23 cellular contexts compared by ENCODE assay signal in genomic region chr5:94749048-94749447, GRCh38.
A peak's percentile ranks its signal among the peaks of the same experiment; 100 is the strongest.
DNase-seq lines count a peak whose midpoint lies in the region; ATAC-seq, FAIRE-seq and TF ChIP-seq lines count a peak whose summit lies in the region.
"Had no signal": no experiment of that assay in that cellular context is flagged by ENCODE, and none has a peak within 500 bp of the region (broad histone marks: within the 10 kb centered on the region; RNA-seq: fewer than 3 reads in every experiment).

No MANE protein-coding gene starts in this region.

- no peaks in the 10 kb centered on the region for H3F3A ChIP-seq in smooth muscle cell (ENCODE audit: low read depth)

- H3K4me3 ChIP-seq in OCI-LY7 (ENCODE audit: low read depth, low read length, poor library complexity, severe bottlenecking), result no peak overlapping the region
- no peak overlapping the region for H3K4me3 ChIP-seq in smooth muscle cell
- H3K4me3 ChIP-seq: SJCRH30 had no signal

- peak; percentile 42 for ATAC-seq in activated CD8-positive, alpha-beta T cell treated with anti-CD3 and anti-CD28 coated beads for 36 hours
- no peak for ATAC-seq in activated CD8-positive, alpha-beta T cell treated with anti-CD3 and anti-CD28 coated beads, Interleukin-2, amount 10 ng/mL, durations not matched to agents 7 days and 5 days
- ATAC-seq in HG02981 (IDR thresholded peaks at IDR 0.05; ENCODE audit: unreplicated experiment) (peak; percentile 30), HG02610 (IDR thresholded peaks at IDR 0.05; ENCODE audit: unreplicated experiment) (no peak)
- ATAC-seq in stimulated activated memory B cell treated with anti-CD40 and anti-IgM and Interleukin-4, amounts not matched to agents 10 μg/mL and 1 μg/mL and 100 μg/mL, for 72 hours, result no peak
- ATAC-seq: Panc1 had no signal

- no peak for TF ChIP-seq CTCF in activated CD8-positive, alpha-beta T cell treated with anti-CD3 and anti-CD28 coated beads for 36 hours (IDR thresholded peaks at IDR 0.05)
- TF ChIP-seq CTCF in OCI-LY7 (conservative IDR thresholded peaks at IDR 0.05; ENCODE audit: low read length), result no peak
- TF ChIP-seq CTCF in smooth muscle cell (IDR thresholded peaks at IDR 0.05; ENCODE audit: borderline replicate concordance, insufficient read depth, poor library complexity, severe bottlenecking), result no peak

- no peak overlapping the region for H3K27ac Mint-ChIP-seq in activated CD8-positive, alpha-beta T cell treated with anti-CD3 and anti-CD28 coated beads for 36 hours
- no peak overlapping the region for H3K27ac Mint-ChIP-seq in activated CD8-positive, alpha-beta T cell treated with anti-CD3 and anti-CD28 coated beads, Interleukin-2, amount 10 ng/mL, durations not matched to agents 7 days and 5 days
- H3K27ac Mint-ChIP-seq in stimulated activated memory B cell treated with anti-CD40 and anti-IgM and Interleukin-4, amounts not matched to agents 10 μg/mL and 1 μg/mL and 100 μg/mL, for 72 hours, result peak overlapping the region; percentile 6
- H3K27ac Mint-ChIP-seq: CD8-positive, alpha-beta memory T cell; H9 had no signal

- H3K9ac ChIP-seq in smooth muscle cell (ENCODE audit: low read depth), result no peak overlapping the region
- H3K9ac ChIP-seq: KMS-11 had no signal

- H3K4me1 ChIP-seq in OCI-LY7 (ENCODE audit: insufficient read depth, low read length, poor library complexity, severe bottlenecking), result peaks cover 42% of the 10 kb centered on the region
- H3K4me1 ChIP-seq in smooth muscle cell (ENCODE audit: low read depth), result no peaks in the 10 kb centered on the region
- H3K4me1 ChIP-seq: SJCRH30 had no signal

- H3K36me3 ChIP-seq in OCI-LY7 (ENCODE audit: insufficient read depth, low read length) (no peaks in the 10 kb centered on the region), smooth muscle cell (ENCODE audit: low read depth) (no peaks in the 10 kb centered on the region)
- H3K36me3 ChIP-seq: SJCRH30 had no signal

- H3K9me2 ChIP-seq in OCI-LY7 (ENCODE audit: insufficient read depth, low read length), result no peaks in the 10 kb centered on the region

- no peaks in the 10 kb centered on the region for H3K27me3 Mint-ChIP-seq in activated CD8-positive, alpha-beta T cell treated with anti-CD3 and anti-CD28 coated beads for 36 hours
- H3K27me3 Mint-ChIP-seq in activated CD8-positive, alpha-beta T cell treated with anti-CD3 and anti-CD28 coated beads, Interleukin-2, amount 10 ng/mL, durations not matched to agents 7 days and 5 days (ENCODE audit: low read depth), result no peaks in the 10 kb centered on the region
- no peaks in the 10 kb centered on the region for H3K27me3 Mint-ChIP-seq in stimulated activated memory B cell treated with anti-CD40 and anti-IgM and Interleukin-4, amounts not matched to agents 10 μg/mL and 1 μg/mL and 100 μg/mL, for 72 hours
- H3K27me3 Mint-ChIP-seq: CD8-positive, alpha-beta memory T cell had no signal

- H2AFZ ChIP-seq in OCI-LY7 (ENCODE audit: low read length) (peak overlapping the region; percentile 57; the same call in 1 of the 2 replicates), smooth muscle cell (ENCODE audit: low read depth) (no peak overlapping the region)

- CTCF ChIA-PET in activated CD8-positive, alpha-beta T cell treated with anti-CD3 and anti-CD28 coated beads for 36 hours (lab: Charles Lee), result no interaction called here
- CTCF ChIA-PET in activated CD8-positive, alpha-beta T cell treated with anti-CD3 and anti-CD28 coated beads, Interleukin-2, amount 10 ng/mL, durations not matched to agents 7 days and 5 days (lab: Charles Lee), result no interaction called here
- CTCF ChIA-PET in OCI-LY7 (lab: Charles Lee; ENCODE audit: unreplicated experiment), result no interaction called here

- H3K4me1 Mint-ChIP-seq in activated CD8-positive, alpha-beta T cell treated with anti-CD3 and anti-CD28 coated beads for 36 hours (ENCODE audit: low read depth), result peaks cover 13% of the 10 kb centered on the region
- H3K4me1 Mint-ChIP-seq in activated CD8-positive, alpha-beta T cell treated with anti-CD3 and anti-CD28 coated beads, Interleukin-2, amount 10 ng/mL, durations not matched to agents 7 days and 5 days (ENCODE audit: low read depth), result peaks cover 7% of the 10 kb centered on the region
- H3K4me1 Mint-ChIP-seq in stimulated activated memory B cell treated with anti-CD40 and anti-IgM and Interleukin-4, amounts not matched to agents 10 μg/mL and 1 μg/mL and 100 μg/mL, for 72 hours, result peaks cover 44% of the 10 kb centered on the region
- H3K4me1 Mint-ChIP-seq: CD8-positive, alpha-beta memory T cell had no signal

- H3K9me3 Mint-ChIP-seq in activated CD8-positive, alpha-beta T cell treated with anti-CD3 and anti-CD28 coated beads for 36 hours, result no peaks in the 10 kb centered on the region
- H3K9me3 Mint-ChIP-seq in activated CD8-positive, alpha-beta T cell treated with anti-CD3 and anti-CD28 coated beads, Interleukin-2, amount 10 ng/mL, durations not matched to agents 7 days and 5 days (ENCODE audit: insufficient read depth), result no peaks in the 10 kb centered on the region
- no peaks in the 10 kb centered on the region for H3K9me3 Mint-ChIP-seq in stimulated activated memory B cell treated with anti-CD40 and anti-IgM and Interleukin-4, amounts not matched to agents 10 μg/mL and 1 μg/mL and 100 μg/mL, for 72 hours
- H3K9me3 Mint-ChIP-seq: CD8-positive, alpha-beta memory T cell; H9 had no signal

- intact Hi-C loops in activated CD8-positive, alpha-beta T cell treated with anti-CD3 and anti-CD28 coated beads for 36 hours (cut with micrococcal nuclease), result no loop called here
- intact Hi-C loops in OCI-LY7 (cut with micrococcal nuclease; ENCODE audit: unreplicated experiment), result loop anchor here (5.0 kb wide), 1 partner anchor 43 kb away; no protein-coding TSS in a partner anchor

- H3K4me2 ChIP-seq in OCI-LY7 (ENCODE audit: low read length) (peak overlapping the region; percentile 19; the same call in 1 of the 2 replicates), smooth muscle cell (no peak overlapping the region)
- H3K4me2 ChIP-seq: KMS-11 had no signal

- DNase-seq in activated CD8-positive, alpha-beta T cell treated with anti-CD3 and anti-CD28 coated beads for 36 hours, result no peak
- DNase-seq in activated CD8-positive, alpha-beta T cell treated with anti-CD3 and anti-CD28 coated beads, Interleukin-2, amount 10 ng/mL, durations not matched to agents 7 days and 5 days, result no peak
- DNase-seq in OCI-LY7 (ENCODE audit: low spot score), result peak; percentile 30
- no peak for DNase-seq in HTR-8/SVneo (ENCODE audit: insufficient read length, low spot score)
- DNase-seq in smooth muscle cell (lab: John Stamatoyannopoulos, UW; ENCODE audit: unreplicated experiment), result no peak
- DNase-seq: 8988T; Calu3; CD8-positive, alpha-beta memory T cell; EL; GF-D8; H9; NCI-H1105 treated with DMSO at 0.1 percent for 48 hours; NCI-H2029 treated with DMSO at 0.1 percent for 48 hours; NCI-H226; NCI-H510A treated with DMSO at 0.1 percent for 48 hours; NCI-H748 treated with DMSO at 0.1 percent for 48 hours; SJCRH30 had no signal

- H3K4me3 Mint-ChIP-seq in activated CD8-positive, alpha-beta T cell treated with anti-CD3 and anti-CD28 coated beads for 36 hours, result no peak overlapping the region
- H3K4me3 Mint-ChIP-seq in activated CD8-positive, alpha-beta T cell treated with anti-CD3 and anti-CD28 coated beads, Interleukin-2, amount 10 ng/mL, durations not matched to agents 7 days and 5 days, result no peak overlapping the region
- no peak overlapping the region for H3K4me3 Mint-ChIP-seq in stimulated activated memory B cell treated with anti-CD40 and anti-IgM and Interleukin-4, amounts not matched to agents 10 μg/mL and 1 μg/mL and 100 μg/mL, for 72 hours
- H3K4me3 Mint-ChIP-seq: CD8-positive, alpha-beta memory T cell; H9 had no signal

- H3K27ac ChIP-seq in OCI-LY7 (ENCODE audit: low read depth, low read length, poor library complexity, severe bottlenecking), result no peak overlapping the region
- no peak overlapping the region for H3K27ac ChIP-seq in smooth muscle cell (ENCODE audit: low read depth)
- H3K27ac ChIP-seq: C4-2B, KMS-11, SJCRH30 had no signal

- H3K36me3 Mint-ChIP-seq in activated CD8-positive, alpha-beta T cell treated with anti-CD3 and anti-CD28 coated beads for 36 hours (ENCODE audit: low read depth), result no peaks in the 10 kb centered on the region
- no peaks in the 10 kb centered on the region for H3K36me3 Mint-ChIP-seq in activated CD8-positive, alpha-beta T cell treated with anti-CD3 and anti-CD28 coated beads, Interleukin-2, amount 10 ng/mL, durations not matched to agents 7 days and 5 days (ENCODE audit: low read depth)
- no peaks in the 10 kb centered on the region for H3K36me3 Mint-ChIP-seq in stimulated activated memory B cell treated with anti-CD40 and anti-IgM and Interleukin-4, amounts not matched to agents 10 μg/mL and 1 μg/mL and 100 μg/mL, for 72 hours
- H3K36me3 Mint-ChIP-seq: CD8-positive, alpha-beta memory T cell had no signal

- no TSS peak for BruUV-seq in OCI-LY7 (replicated peaks; lab: Mats Ljungman, UMichigan)

- H3K27me3 ChIP-seq in smooth muscle cell (ENCODE audit: low read depth), result no peaks in the 10 kb centered on the region
- H3K27me3 ChIP-seq: SJCRH30 had no signal

- H3K79me2 ChIP-seq in OCI-LY7 (ENCODE audit: insufficient read depth, low read depth, low read length) (no peaks in the 10 kb centered on the region), smooth muscle cell (ENCODE audit: low read depth) (no peaks in the 10 kb centered on the region)

- H3K9me3 ChIP-seq in OCI-LY7 (ENCODE audit: low read length) (no peaks in the 10 kb centered on the region), smooth muscle cell (replicated peaks; ENCODE audit: low read depth) (no peaks in the 10 kb centered on the region)
- H3K9me3 ChIP-seq: SJCRH30 had no signal

- FAIRE-seq in HTR-8/SVneo (lab: Jason Lieb, UNC), result no peak

- no peaks in the 10 kb centered on the region for H4K20me1 ChIP-seq in OCI-LY7 (ENCODE audit: insufficient read depth, low read length)
- H4K20me1 ChIP-seq in smooth muscle cell (ENCODE audit: low read depth), result no peaks in the 10 kb centered on the region

- POLR2A ChIA-PET in activated CD8-positive, alpha-beta T cell treated with anti-CD3 and anti-CD28 coated beads for 36 hours (lab: Charles Lee), result interaction anchor here (0.7 kb wide), 1 partner anchor 204 kb away, joined by 3 read pairs; no protein-coding TSS in a partner anchor
- POLR2A ChIA-PET in activated CD8-positive, alpha-beta T cell treated with anti-CD3 and anti-CD28 coated beads, Interleukin-2, amount 10 ng/mL, durations not matched to agents 7 days and 5 days (lab: Charles Lee), result no interaction called here
- POLR2A ChIA-PET in OCI-LY7 (lab: Charles Lee), result no interaction called here

- 91% methylated on average over 2 of the region's 2 CpGs for WGBS in smooth muscle cell (ENCODE audit: low lambda C conversion rate)

Comparison
In these comparisons a context has a peak if more than half of its experiments do, and no peak if none do; other contexts are left out.
1. ATAC-seq: peak in activated CD8-positive, alpha-beta T cell treated with anti-CD3 and anti-CD28 coated beads for 36 hours (single experiment) and HG02981 (single experiment); none in activated CD8-positive, alpha-beta T cell treated with anti-CD3 and anti-CD28 coated beads, Interleukin-2, amount 10 ng/mL, durations not matched to agents 7 days and 5 days (single experiment), stimulated activated memory B cell treated with anti-CD40 and anti-IgM and Interleukin-4, amounts not matched to agents 10 μg/mL and 1 μg/mL and 100 μg/mL, for 72 hours (single experiment) and HG02610 (single experiment).